16 cellular contexts compared by ENCODE assay signal in genomic region chr12:124177276-124177950, GRCh38.
DNase-seq lines count a peak whose midpoint lies in the region; ATAC-seq and TF ChIP-seq lines count a peak whose summit lies in the region.
"Had no signal": no experiment of that assay in that cellular context is flagged by ENCODE, and none has a peak within 500 bp of the region (broad histone marks: within the 10 kb centered on the region; RNA-seq: fewer than 3 reads in every experiment).

No MANE protein-coding gene starts in this region.

- no peaks in the 10 kb centered on the region for H3K79me2 ChIP-seq in GM23338 (replicated peaks; ENCODE audit: insufficient read depth)

- H3K4me3 Mint-ChIP-seq in GM23338 (no peak overlapping the region), endodermal cell (no peak overlapping the region)
- H3K4me3 Mint-ChIP-seq: CD4-positive, CD25-positive, alpha-beta regulatory T cell; CD8-positive, alpha-beta memory T cell had no signal

- peaks cover 12% of the 10 kb centered on the region for H3K27me3 Mint-ChIP-seq in GM23338 (ENCODE audit: insufficient read depth, low read depth, poor library complexity)
- H3K27me3 Mint-ChIP-seq in endodermal cell (ENCODE audit: insufficient read depth), result peaks cover 4% of the 10 kb centered on the region

- H4K20me1 ChIP-seq in GM23338 (replicated peaks; ENCODE audit: insufficient read depth), result no peaks in the 10 kb centered on the region

- H3K27ac ChIP-seq in GM23338 (ENCODE audit: low read depth), result no peak overlapping the region
- no peak overlapping the region for H3K27ac ChIP-seq in endodermal cell (ENCODE audit: low read depth, low read length)
- H3K27ac ChIP-seq: HL-60 had no signal

- no peaks in the 10 kb centered on the region; the same call in 2 of the 3 replicates for H3K9me3 Mint-ChIP-seq in GM23338
- H3K9me3 Mint-ChIP-seq in endodermal cell, result no peaks in the 10 kb centered on the region
- H3K9me3 Mint-ChIP-seq: CD8-positive, alpha-beta memory T cell had no signal

- no peaks in the 10 kb centered on the region for H3K36me3 ChIP-seq in GM23338 (ENCODE audit: insufficient read depth)
- H3K36me3 ChIP-seq in endodermal cell (ENCODE audit: control insufficient read depth, insufficient read depth, low read length), result no peaks in the 10 kb centered on the region
- H3K36me3 ChIP-seq in HAP-1 (replicated peaks), result no peaks in the 10 kb centered on the region
- H3K36me3 ChIP-seq: BE2C had no signal

- H3K4me3 ChIP-seq in GM23338 (no peak overlapping the region), endodermal cell (ENCODE audit: low read length) (peak overlapping the region; percentile 4), foreskin fibroblast (ENCODE audit: low read depth in 1 of 2, low read length in 2 of 2) (no peak overlapping the region), HAP-1 (no peak overlapping the region)

- no peaks in the 10 kb centered on the region; the same call in 2 of the 3 replicates for H3K36me3 Mint-ChIP-seq in GM23338 (ENCODE audit: low read depth)
- H3K36me3 Mint-ChIP-seq in endodermal cell (ENCODE audit: low read depth), result no peaks in the 10 kb centered on the region
- H3K36me3 Mint-ChIP-seq: CD4-positive, CD25-positive, alpha-beta regulatory T cell; CD8-positive, alpha-beta memory T cell had no signal

- H3K27me3 ChIP-seq in GM23338 (ENCODE audit: insufficient read depth) (no peaks in the 10 kb centered on the region), endodermal cell (ENCODE audit: control insufficient read depth, insufficient read depth, low read length, poor library complexity, severe bottlenecking) (no peaks in the 10 kb centered on the region), HAP-1 (ENCODE audit: low read depth) (no peaks in the 10 kb centered on the region)
- H3K27me3 ChIP-seq: BE2C had no signal

- ATAC-seq in GM23338, result no peak

- H2AFZ ChIP-seq in GM23338, result no peak overlapping the region

- H3K9ac ChIP-seq in endodermal cell (ENCODE audit: extremely low read depth, low read length, poor library complexity, severe bottlenecking), result no peak overlapping the region

- H3K4me1 Mint-ChIP-seq in GM23338 (peaks cover 14% of the 10 kb centered on the region), endodermal cell (peaks cover 21% of the 10 kb centered on the region)
- H3K4me1 Mint-ChIP-seq: CD4-positive, CD25-positive, alpha-beta regulatory T cell had no signal

- no peaks in the 10 kb centered on the region for H3K9me2 ChIP-seq in GM23338 (ENCODE audit: insufficient read depth)

- H3K9me3 ChIP-seq in endodermal cell (ENCODE audit: control insufficient read depth, low read length) (no peaks in the 10 kb centered on the region), HAP-1 (no peaks in the 10 kb centered on the region)
- H3K9me3 ChIP-seq: BE2C had no signal

- WGBS in endodermal cell (ENCODE audit: insufficient coverage in 1 of 2, insufficient read length in 1 of 2), 2 experiments, result 79 to 86% methylated on average over 8 to 10 of the region's 10 CpGs

- in situ Hi-C loops in HAP-1 (cut with MboI; ENCODE audit: low sequenced_read_pairs), result no loop called here

- peak; percentile 34 for DNase-seq in GM23338 (ENCODE audit: low spot score)
- no peak for DNase-seq in endodermal cell
- DNase-seq in islet precursor cell, result peak; percentile 60
- no peak for DNase-seq in activated T-cell treated with anti-CD3 and anti-CD28 coated beads, Interleukin-2, amount 50 U/mL, for 48 hours
- DNase-seq in foreskin fibroblast, result no peak
- no peak for DNase-seq in HAP-1 (ENCODE audit: low spot score in 2 of 2)
- no peak for DNase-seq in DMS79 (lab: John Stamatoyannopoulos, UW)
- DNase-seq: ACHN; BE2C; C1 segment of cervical spinal cord; CD4-positive, CD25-positive, alpha-beta regulatory T cell; CD8-positive, alpha-beta memory T cell; COR-L47; GF-D8; HCEC 1CT had no signal

- peak overlapping the region; percentile 52; the same call in 1 of the 2 replicates for H3K4me2 ChIP-seq in GM23338

- H3K4me1 ChIP-seq in GM23338 (ENCODE audit: insufficient read depth) (peaks cover 10% of the 10 kb centered on the region; the same call in 1 of the 2 replicates), endodermal cell (ENCODE audit: control insufficient read depth, insufficient read depth, low read length) (peaks cover 8% of the 10 kb centered on the region), HAP-1 (no peaks in the 10 kb centered on the region)

- no peak for TF ChIP-seq CTCF in GM23338 (conservative IDR thresholded peaks at IDR 0.05; ENCODE audit: low read depth in 2 of 2)
- TF ChIP-seq CTCF in endodermal cell (conservative IDR thresholded peaks at IDR 0.05), result no peak
- no peak for TF ChIP-seq CTCF in foreskin fibroblast (IDR thresholded peaks at IDR 0.05; ENCODE audit: low read depth, low read length)

- H3K27ac Mint-ChIP-seq in GM23338 (no peak overlapping the region), endodermal cell (no peak overlapping the region)
- H3K27ac Mint-ChIP-seq: CD4-positive, CD25-positive, alpha-beta regulatory T cell; CD8-positive, alpha-beta memory T cell had no signal

- no peaks in the 10 kb centered on the region for H3F3A ChIP-seq in GM23338 (replicated peaks; ENCODE audit: low read depth)

TF ChIP-seq in GM23338, 12 proteins besides CTCF, POLR2A, EP300 and RAD21 (continues in another document):
- TF ChIP-seq EZH2phosphoT487 (IDR thresholded peaks at IDR 0.05; ENCODE audit: unreplicated experiment) (no peak), ZNF114 (CRISPR knock-in tag; IDR thresholded peaks at IDR 0.05) (no peak), ZNF462 (CRISPR knock-in tag; IDR thresholded peaks at IDR 0.05) (no peak), ZNF331 (CRISPR knock-in tag; IDR thresholded peaks at IDR 0.05; ENCODE audit: low read depth) (no peak)

Comparison
In these comparisons a context has a peak if more than half of its experiments do, and no peak if none do; other contexts are left out.
1. DNase-seq: peak in GM23338 (single experiment) and islet precursor cell (single experiment); none in endodermal cell (single experiment), activated T-cell treated with anti-CD3 and anti-CD28 coated beads, Interleukin-2, amount 50 U/mL, for 48 hours (0 of 2), foreskin fibroblast (0 of 2), HAP-1 (0 of 2) and DMS79 (single experiment).